ENCODE assay signal across 1 cellular context in the genomic region with DNA sequence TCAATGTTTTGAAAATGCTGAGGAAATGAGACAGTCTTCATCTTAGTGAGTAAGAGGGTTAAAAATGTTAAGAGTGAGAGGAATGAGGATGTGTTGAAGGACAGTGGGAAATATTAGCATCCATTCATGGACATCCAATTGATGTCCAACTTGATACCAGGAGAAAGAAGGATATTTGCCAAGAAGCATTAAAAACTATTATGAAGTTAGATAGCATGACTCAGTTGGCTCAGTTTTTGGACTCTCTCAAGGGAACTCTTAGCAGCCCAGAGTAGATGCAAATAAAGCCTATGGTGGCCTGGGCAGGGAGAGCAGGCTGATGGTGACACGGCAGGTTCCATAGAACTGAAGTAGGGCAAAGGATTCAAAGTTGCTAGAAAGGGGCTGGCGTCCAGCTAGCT.
TF ChIP-seq lines count a peak whose summit lies in the region.

No MANE protein-coding gene starts in this region.

TF ChIP-seq in SK-N-SH treated with all-trans-retinoic acid at 6 μM for 48 hours, 23 proteins besides CTCF, POLR2A, EP300 and RAD21 (continued from another document):
- TF ChIP-seq POU6F1 (CRISPR knock-in tag; IDR thresholded peaks at IDR 0.05; ENCODE audit: borderline replicate concordance, low read depth) (0 out of 2 replicates have a peak, but pooled peaks have one; percentile 38), ZNF565 (CRISPR knock-in tag; conservative IDR thresholded peaks at IDR 0.05; ENCODE audit: low read depth) (no peak), CSDC2 (CRISPR knock-in tag; IDR thresholded peaks at IDR 0.05) (peak; percentile 68; the same call in 1 of the 2 replicates), ZFP3 (CRISPR knock-in tag; IDR thresholded peaks at IDR 0.05) (peak; percentile 85), SNAI2 (CRISPR knock-in tag; IDR thresholded peaks at IDR 0.05) (0 out of 2 replicates have a peak, but pooled peaks have one; percentile 63), RARB (CRISPR knock-in tag; IDR thresholded peaks at IDR 0.05) (no peak), PPARA (CRISPR knock-in tag; IDR thresholded peaks at IDR 0.05; ENCODE audit: borderline replicate concordance) (no peak), TOX (CRISPR knock-in tag; IDR thresholded peaks at IDR 0.05; ENCODE audit: borderline replicate concordance) (0 out of 2 replicates have a peak, but pooled peaks have one; percentile 28)
